In genomic region chr2:6826081-6826913, GRCh38 we compare ENCODE assay signal across 8 cellular contexts. TPM values are rescaled to one million over a fixed set of nuclear protein-coding genes. Genes with fewer than 3 reads are reported as not detected.
DNase-seq lines count a peak whose midpoint lies in the region; ATAC-seq and TF ChIP-seq lines count a peak whose summit lies in the region.

No MANE protein-coding gene starts in this region.

- H3K79me2 ChIP-seq in PC-9 (ENCODE audit: low read depth): no peaks in the 10 kb centered on the region

- no peaks in the 10 kb centered on the region for H3K27me3 Mint-ChIP-seq in Caco-2 (ENCODE audit: insufficient read depth, unreplicated experiment)
- H3K27me3 Mint-ChIP-seq in activated T-helper 2 cell treated with anti-CD3 and anti-CD28 coated beads, Interferon-gamma antibody, Interleukin-2, Interleukin-4, amounts not matched to agents 10 μg/mL and 5 μg/mL and 100 μg/mL, durations not matched to agents 14 hours and 24 hours and 36 hours (ENCODE audit: low read depth): peaks cover 7% of the 10 kb centered on the region

- H3K9me2 ChIP-seq in PC-9 (ENCODE audit: insufficient read depth): peaks cover 3% of the 10 kb centered on the region; the same call in 1 of the 2 replicates

- peak in 1 of 2 experiments; percentile 11 for DNase-seq in Caco-2
- DNase-seq in PC-9: peak in 1 of 2 experiments; percentile 53
- DNase-seq in activated T-helper 2 cell treated with anti-CD3 and anti-CD28 coated beads, Interferon-gamma antibody, Interleukin-2, Interleukin-4, amounts not matched to agents 10 μg/mL and 5 μg/mL and 100 μg/mL, durations not matched to agents 14 hours and 24 hours and 36 hours (ENCODE audit: low spot score): peak; percentile 48
- DNase-seq in left ventricle myocardium superior: no peak
- peak; percentile 65 to 73 for DNase-seq in stimulated activated CD4-positive, alpha-beta T cell treated with anti-CD3 and anti-CD28 coated beads, Interleukin-2, amount 100 ng/mL, for 24 hours
- DNase-seq in posterior vena cava (ENCODE audit: low spot score): no peak

- H3K4me3 Mint-ChIP-seq in Caco-2 (ENCODE audit: unreplicated experiment): no peak overlapping the region
- no peak overlapping the region for H3K4me3 Mint-ChIP-seq in activated T-helper 2 cell treated with anti-CD3 and anti-CD28 coated beads, Interferon-gamma antibody, Interleukin-2, Interleukin-4, amounts not matched to agents 10 μg/mL and 5 μg/mL and 100 μg/mL, durations not matched to agents 14 hours and 24 hours and 36 hours (ENCODE audit: low read depth)

- H3K4me1 Mint-ChIP-seq in Caco-2 (ENCODE audit: low read depth, unreplicated experiment): no peaks in the 10 kb centered on the region
- peaks cover 13% of the 10 kb centered on the region for H3K4me1 Mint-ChIP-seq in activated T-helper 2 cell treated with anti-CD3 and anti-CD28 coated beads, Interferon-gamma antibody, Interleukin-2, Interleukin-4, amounts not matched to agents 10 μg/mL and 5 μg/mL and 100 μg/mL, durations not matched to agents 14 hours and 24 hours and 36 hours (ENCODE audit: low read depth)

- no peak overlapping the region for H3K27ac Mint-ChIP-seq in Caco-2 (ENCODE audit: unreplicated experiment)
- no peak overlapping the region for H3K27ac Mint-ChIP-seq in activated T-helper 2 cell treated with anti-CD3 and anti-CD28 coated beads, Interferon-gamma antibody, Interleukin-2, Interleukin-4, amounts not matched to agents 10 μg/mL and 5 μg/mL and 100 μg/mL, durations not matched to agents 14 hours and 24 hours and 36 hours

- no peaks in the 10 kb centered on the region for H3K27me3 ChIP-seq in Caco-2 (replicated peaks; ENCODE audit: control insufficient read depth, insufficient read depth, low read length)
- H3K27me3 ChIP-seq in PC-9 (ENCODE audit: insufficient read depth, low read depth): peaks cover 5% of the 10 kb centered on the region; the same call in 1 of the 2 replicates

- H3K9me3 ChIP-seq in Caco-2: no peaks in the 10 kb centered on the region; the same call in 1 of the 2 replicates
- no peaks in the 10 kb centered on the region; the same call in 1 of the 2 replicates for H3K9me3 ChIP-seq in PC-9 (ENCODE audit: insufficient read depth, low read depth)

- H3K27ac ChIP-seq in PC-9: no peak overlapping the region

- H3K4me3 ChIP-seq in Caco-2 (ENCODE audit: low read depth, low read length): no peak overlapping the region
- H3K4me3 ChIP-seq in PC-9: no peak overlapping the region

- H2AFZ ChIP-seq in PC-9: no peak overlapping the region

- TF ChIP-seq CTCF in Caco-2 (IDR thresholded peaks at IDR 0.05; ENCODE audit: insufficient read depth in 1 of 2, low read depth in 1 of 2, low read length in 1 of 2, severe bottlenecking in 1 of 2, unreplicated experiment in 1 of 2) (peak; percentile 19 to 30), PC-9 (conservative IDR thresholded peaks at IDR 0.05) (peak; percentile 56)

- H3K36me3 ChIP-seq in Caco-2 (ENCODE audit: control insufficient read depth, insufficient read depth, low read length) (no peaks in the 10 kb centered on the region), PC-9 (ENCODE audit: low read depth) (no peaks in the 10 kb centered on the region)

- no peaks in the 10 kb centered on the region for H3K36me3 Mint-ChIP-seq in Caco-2 (ENCODE audit: insufficient read depth, unreplicated experiment)
- H3K36me3 Mint-ChIP-seq in activated T-helper 2 cell treated with anti-CD3 and anti-CD28 coated beads, Interferon-gamma antibody, Interleukin-2, Interleukin-4, amounts not matched to agents 10 μg/mL and 5 μg/mL and 100 μg/mL, durations not matched to agents 14 hours and 24 hours and 36 hours (ENCODE audit: low read depth): peaks cover 18% of the 10 kb centered on the region

- H3K4me2 ChIP-seq in PC-9: no peak overlapping the region

- BruUV-seq in Caco-2 (replicated peaks; lab: Mats Ljungman, UMichigan) (no TSS peak), PC-9 (replicated peaks; lab: Mats Ljungman, UMichigan) (no TSS peak)

- intact Hi-C loops in Caco-2 (cut with micrococcal nuclease; ENCODE audit: unreplicated experiment): loop anchor here (1.0 kb wide), 2 partner anchors 40 to 218 kb away; no protein-coding TSS in a partner anchor
- intact Hi-C loops in PC-9 (cut with micrococcal nuclease; ENCODE audit: unreplicated experiment): no loop called here
- intact Hi-C loops in activated T-helper 2 cell treated with anti-CD3 and anti-CD28 coated beads, Interferon-gamma antibody, Interleukin-2, Interleukin-4, amounts not matched to agents 10 μg/mL and 5 μg/mL and 100 μg/mL, durations not matched to agents 14 hours and 24 hours and 36 hours (cut with micrococcal nuclease): loop anchor here (1.0 to 5.0 kb wide), 6 partner anchors 9 to 259 kb away; no protein-coding TSS in a partner anchor
- intact Hi-C loops in left ventricle myocardium superior (cut with micrococcal nuclease): no loop called here
- intact Hi-C loops in posterior vena cava (cut with DNase I): no loop called here

- CTCF ChIA-PET in Caco-2 (lab: Charles Lee): no interaction called here
- CTCF ChIA-PET in PC-9 (lab: Charles Lee): no interaction called here

- peaks cover 29% of the 10 kb centered on the region for H3K9me3 Mint-ChIP-seq in Caco-2 (ENCODE audit: unreplicated experiment)
- H3K9me3 Mint-ChIP-seq in activated T-helper 2 cell treated with anti-CD3 and anti-CD28 coated beads, Interferon-gamma antibody, Interleukin-2, Interleukin-4, amounts not matched to agents 10 μg/mL and 5 μg/mL and 100 μg/mL, durations not matched to agents 14 hours and 24 hours and 36 hours: peaks cover 15% of the 10 kb centered on the region

- POLR2A ChIA-PET in Caco-2 (lab: Charles Lee) (no interaction called here), PC-9 (lab: Charles Lee; ENCODE audit: unreplicated experiment) (no interaction called here)

- H3F3A ChIP-seq in PC-9 (ENCODE audit: insufficient read depth, low read depth): no peaks in the 10 kb centered on the region

- peak; percentile 69 for ATAC-seq in GM19324 (IDR thresholded peaks at IDR 0.05; ENCODE audit: low FRiP score, unreplicated experiment)
- peak; percentile 87 for ATAC-seq in HG03280 (IDR thresholded peaks at IDR 0.05; ENCODE audit: unreplicated experiment)
- peak; percentile 65 for ATAC-seq in left ventricle myocardium superior

- H3K4me1 ChIP-seq in Caco-2: no peaks in the 10 kb centered on the region
- H3K4me1 ChIP-seq in PC-9 (replicated peaks; ENCODE audit: insufficient read depth): no peaks in the 10 kb centered on the region

- no peaks in the 10 kb centered on the region; the same call in 1 of the 2 replicates for H4K20me1 ChIP-seq in PC-9 (ENCODE audit: insufficient read depth)

RNA-seq across cellular contexts. Expression of gene CMPK2, which starts 39.4 kb away (rescaled TPM):
- total RNA-seq in Caco-2 (2022): 0.52 and 0.53 TPM in 2 replicates
- not detected in 2 replicates for total RNA-seq in PC-9 (2021)
- 2.8 and 2.9 TPM in 2 replicates for total RNA-seq in activated T-helper 2 cell treated with anti-CD3 and anti-CD28 coated beads, Interferon-gamma antibody, Interleukin-2, Interleukin-4, amounts not matched to agents 10 μg/mL and 5 μg/mL and 100 μg/mL, durations not matched to agents 14 hours and 24 hours and 36 hours
- 3.9 TPM for total RNA-seq in left ventricle myocardium superior
- 1 to 10 TPM; 3.0 to 4.9 TPM for total RNA-seq in posterior vena cava

RNA-seq across cellular contexts. Expression of gene RSAD2, which starts 51.3 kb away (rescaled TPM):
- total RNA-seq in Caco-2 (2022): 0.18 TPM in 1 of 2 replicates, not detected in the other
- total RNA-seq in PC-9 (2021): not detected in 2 replicates
- total RNA-seq in activated T-helper 2 cell treated with anti-CD3 and anti-CD28 coated beads, Interferon-gamma antibody, Interleukin-2, Interleukin-4, amounts not matched to agents 10 μg/mL and 5 μg/mL and 100 μg/mL, durations not matched to agents 14 hours and 24 hours and 36 hours: 2.0 and 2.2 TPM in 2 replicates
- total RNA-seq in left ventricle myocardium superior: 4.8 TPM
- 1 to 10 TPM; 3.8 to 6.9 TPM for total RNA-seq in posterior vena cava

Comparison
In these comparisons a context has a peak if more than half of its experiments do, and no peak if none do; other contexts are left out.
1. DNase-seq: peak in activated T-helper 2 cell treated with anti-CD3 and anti-CD28 coated beads, Interferon-gamma antibody, Interleukin-2, Interleukin-4, amounts not matched to agents 10 μg/mL and 5 μg/mL and 100 μg/mL, durations not matched to agents 14 hours and 24 hours and 36 hours (single experiment) and stimulated activated CD4-positive, alpha-beta T cell treated with anti-CD3 and anti-CD28 coated beads, Interleukin-2, amount 100 ng/mL, for 24 hours (2 of 2); none in left ventricle myocardium superior (single experiment) and posterior vena cava (single experiment).
2. intact Hi-C loops: an anchor here in Caco-2 (1.0 kb wide) and activated T-helper 2 cell treated with anti-CD3 and anti-CD28 coated beads, Interferon-gamma antibody, Interleukin-2, Interleukin-4, amounts not matched to agents 10 μg/mL and 5 μg/mL and 100 μg/mL, durations not matched to agents 14 hours and 24 hours and 36 hours (1.0 to 5.0 kb wide); none called in PC-9, left ventricle myocardium superior and posterior vena cava.
3. Peak in every context shown above with its lines, with median percentiles within 50 percentile points of each other: ATAC-seq.